ENCODE assay signal across 14 cellular contexts in the genomic region with DNA sequence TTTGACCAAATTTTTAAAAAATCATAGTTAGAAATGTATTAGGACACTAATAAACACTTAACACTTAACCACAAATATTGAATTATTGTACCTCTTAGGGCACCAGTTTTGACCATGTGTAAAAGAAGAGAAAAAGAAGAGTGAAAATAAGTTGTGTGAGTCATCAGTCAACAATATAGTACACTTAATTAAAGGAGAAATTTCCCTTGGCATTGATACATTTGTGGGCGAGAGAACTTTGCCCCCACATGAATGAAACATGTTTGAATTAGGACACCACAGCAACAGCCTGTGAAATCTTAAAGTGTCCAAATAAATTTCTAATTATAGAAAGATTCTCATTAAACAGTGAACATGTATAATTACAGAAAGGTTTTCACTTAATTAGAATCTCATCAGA.
DNase-seq lines count a peak whose midpoint lies in the region; ATAC-seq and TF ChIP-seq lines count a peak whose summit lies in the region.
"Had no signal": no experiment of that assay in that cellular context is flagged by ENCODE, and none has a peak within 500 bp of the region (broad histone marks: within the 10 kb centered on the region; RNA-seq: fewer than 3 reads in every experiment).

No MANE protein-coding gene starts in this region.

- H3K9ac ChIP-seq in mammary epithelial cell (ENCODE audit: insufficient read depth, low read length) (no peak overlapping the region), H9 (ENCODE audit: extremely low read depth, insufficient read length, low read length) (no peak overlapping the region)
- H3K9ac ChIP-seq: GM23248 had no signal

- H3K4me2 ChIP-seq in mammary epithelial cell (ENCODE audit: insufficient read depth, low read depth, low read length), result peak overlapping the region; percentile 65
- H3K4me2 ChIP-seq in H9 (ENCODE audit: insufficient read depth, insufficient read length, low read length), result no peak overlapping the region

- H3K9me3 ChIP-seq in RWPE2 (ENCODE audit: severe bottlenecking), result no peaks in the 10 kb centered on the region
- H3K9me3 ChIP-seq in mammary epithelial cell (replicated peaks; ENCODE audit: insufficient read depth, low read length), result no peaks in the 10 kb centered on the region
- no peaks in the 10 kb centered on the region for H3K9me3 ChIP-seq in H9 (ENCODE audit: control insufficient read depth, low read depth, low read length)
- H3K9me3 ChIP-seq: Caco-2 had no signal

- no peaks in the 10 kb centered on the region for H3K27me3 ChIP-seq in RWPE2 (ENCODE audit: insufficient read depth, poor library complexity, severe bottlenecking)
- H3K27me3 ChIP-seq in mammary epithelial cell (ENCODE audit: insufficient read depth, low read length), result no peaks in the 10 kb centered on the region
- no peaks in the 10 kb centered on the region for H3K27me3 ChIP-seq in H9 (ENCODE audit: insufficient read depth, low read length)

- H4K20me1 ChIP-seq in mammary epithelial cell (ENCODE audit: insufficient read depth, low read length) (no peaks in the 10 kb centered on the region), H9 (ENCODE audit: control insufficient read depth, insufficient read depth, insufficient read length) (no peaks in the 10 kb centered on the region)

- no peak overlapping the region for H3K4ac ChIP-seq in H9 (ENCODE audit: low read depth, low read length)

- no TSS peak for BruUV-seq in mammary epithelial cell (replicated peaks; lab: Mats Ljungman, UMichigan)

- H3K14ac ChIP-seq in H9 (ENCODE audit: insufficient read depth, low read length), result no peak overlapping the region

- H3K36me3 Mint-ChIP-seq in nephron progenitor cell (ENCODE audit: low read depth) (peaks cover 4% of the 10 kb centered on the region), H9 (ENCODE audit: insufficient read depth in 1 of 3, low read depth in 3 of 3) (peaks cover 0 to 5% (median 4%) of the 10 kb centered on the region in 3 experiments; a peak in 2 of 7 replicates)
- H3K36me3 Mint-ChIP-seq in activated naive CD8-positive, alpha-beta T cell treated with anti-CD3 and anti-CD28 coated beads for 36 hours, result no peaks in the 10 kb centered on the region
- H3K36me3 Mint-ChIP-seq: CD4-positive, alpha-beta memory T cell had no signal

- CTCF ChIA-PET in mammary epithelial cell (lab: Charles Lee; ENCODE audit: low non-redundant PET), result no interaction called here

- no peak overlapping the region for H3K23ac ChIP-seq in H9 (ENCODE audit: insufficient read length, low read depth, low read length)

- no peaks in the 10 kb centered on the region; the same call in 1 of the 2 replicates for H3K36me3 ChIP-seq in RWPE2 (ENCODE audit: low read depth)
- no peaks in the 10 kb centered on the region for H3K36me3 ChIP-seq in mammary epithelial cell (ENCODE audit: insufficient read depth, low read length)

- peaks cover 7% of the 10 kb centered on the region for H3K27me3 Mint-ChIP-seq in nephron progenitor cell (ENCODE audit: low read depth, poor library complexity)
- H3K27me3 Mint-ChIP-seq in H9 (ENCODE audit: low read depth), result no peaks in the 10 kb centered on the region
- H3K27me3 Mint-ChIP-seq in activated naive CD8-positive, alpha-beta T cell treated with anti-CD3 and anti-CD28 coated beads for 36 hours, result peaks cover 6% of the 10 kb centered on the region

- H3K27ac Mint-ChIP-seq in nephron progenitor cell (peak overlapping the region; percentile 48), H9 (no peak overlapping the region)
- no peak overlapping the region for H3K27ac Mint-ChIP-seq in activated naive CD8-positive, alpha-beta T cell treated with anti-CD3 and anti-CD28 coated beads for 36 hours
- H3K27ac Mint-ChIP-seq: CD4-positive, alpha-beta memory T cell had no signal

- no peaks in the 10 kb centered on the region for H3K4me1 Mint-ChIP-seq in nephron progenitor cell
- H3K4me1 Mint-ChIP-seq in H9, result peaks cover 15 to 16% of the 10 kb centered on the region in 2 experiments
- no peaks in the 10 kb centered on the region for H3K4me1 Mint-ChIP-seq in activated naive CD8-positive, alpha-beta T cell treated with anti-CD3 and anti-CD28 coated beads for 36 hours
- H3K4me1 Mint-ChIP-seq: CD4-positive, alpha-beta memory T cell had no signal

- no peak overlapping the region for H3T11ph ChIP-seq in H9 (ENCODE audit: low read length)

- H3K18ac ChIP-seq in H9 (ENCODE audit: insufficient read length, low read depth, low read length), result no peak overlapping the region

- H3K4me3 Mint-ChIP-seq in nephron progenitor cell (no peak overlapping the region), H9 (no peak overlapping the region)
- no peak overlapping the region for H3K4me3 Mint-ChIP-seq in activated naive CD8-positive, alpha-beta T cell treated with anti-CD3 and anti-CD28 coated beads for 36 hours
- H3K4me3 Mint-ChIP-seq: CD4-positive, alpha-beta memory T cell had no signal

- H2BK5ac ChIP-seq in H9 (ENCODE audit: insufficient read length, low read length), result no peak overlapping the region

- no peak overlapping the region for H3K56ac ChIP-seq in H9 (ENCODE audit: insufficient read length, low read depth, low read length)

- in situ Hi-C loops in mammary epithelial cell (cut with MboI; ENCODE audit: low sequenced_read_pairs in 2 of 2), result loop anchor here (25.0 kb wide), 2 partner anchors 113 to 288 kb away; no protein-coding TSS in a partner anchor

- ATAC-seq in RWPE2 (ENCODE audit: low read depth), result no peak

- H3K27ac ChIP-seq in RWPE2 (ENCODE audit: poor library complexity, severe bottlenecking) (peak overlapping the region; percentile 54), mammary epithelial cell (ENCODE audit: insufficient read depth, low read depth, low read length) (peak overlapping the region; percentile 95), epithelial cell of prostate (peak overlapping the region; percentile 17), H9 (ENCODE audit: insufficient read length, low read depth, low read length) (no peak overlapping the region)
- H3K27ac ChIP-seq: GM23248 had no signal

- H3K9me3 Mint-ChIP-seq in nephron progenitor cell (peaks cover 10% of the 10 kb centered on the region), H9 (peaks cover 0 to 6% of the 10 kb centered on the region in 2 experiments; a peak in 3 of 5 replicates)
- peaks cover 1% of the 10 kb centered on the region for H3K9me3 Mint-ChIP-seq in activated naive CD8-positive, alpha-beta T cell treated with anti-CD3 and anti-CD28 coated beads for 36 hours

- intact Hi-C loops in mammary epithelial cell (cut with micrococcal nuclease), result no loop called here

- H2BK12ac ChIP-seq in H9 (ENCODE audit: insufficient read length, low read depth, low read length), result no peak overlapping the region

- no peak overlapping the region for H2BK120ac ChIP-seq in H9 (ENCODE audit: low read depth, low read length, poor library complexity, severe bottlenecking)

- H3K4me1 ChIP-seq in RWPE2 (ENCODE audit: insufficient read depth, poor library complexity, severe bottlenecking), result peaks cover 21% of the 10 kb centered on the region
- H3K4me1 ChIP-seq in mammary epithelial cell (ENCODE audit: insufficient read depth, low read length), result peaks cover 22% of the 10 kb centered on the region
- H3K4me1 ChIP-seq in H9 (ENCODE audit: insufficient read depth, low read length), result no peaks in the 10 kb centered on the region
- H3K4me1 ChIP-seq: Caco-2 had no signal

- no peak overlapping the region for H4K8ac ChIP-seq in H9 (replicated peaks; ENCODE audit: insufficient read length, low read depth, low read length)

- peak overlapping the region; percentile 79 for H2AFZ ChIP-seq in mammary epithelial cell (ENCODE audit: low read depth, low read length)
- H2AFZ ChIP-seq in H9 (ENCODE audit: low read length), result no peak overlapping the region
- H2AFZ ChIP-seq: GM23248 had no signal

- no peak overlapping the region for H2AK5ac ChIP-seq in H9 (ENCODE audit: insufficient read length, low read length)

- no peaks in the 10 kb centered on the region for H3K23me2 ChIP-seq in H9 (ENCODE audit: insufficient read length, low read depth, low read length, poor library complexity, severe bottlenecking)

- WGBS in mammary epithelial cell (ENCODE audit: low coverage, missing lambda C conversion rate), result 0% methylated on average over 1 of the region's 1 CpG
- no CpG with 5 or more reads among the region's 1 CpG for WGBS in H9 (ENCODE audit: extremely low coverage, insufficient read length, low lambda C conversion rate)

- TF ChIP-seq CTCF in RWPE2 (IDR thresholded peaks at IDR 0.05; ENCODE audit: poor library complexity, severe bottlenecking) (no peak), mammary epithelial cell (conservative IDR thresholded peaks at IDR 0.05 in 1 of 2, IDR thresholded peaks at IDR 0.05 in 1 of 2; ENCODE audit: extremely low read depth in 1 of 2, insufficient read depth in 1 of 2, low read depth in 1 of 2, low read length in 2 of 2) (no peak), nephron progenitor cell (IDR thresholded peaks at IDR 0.05) (no peak), H9 (conservative IDR thresholded peaks at IDR 0.05) (no peak)

- dilution Hi-C loops in mammary epithelial cell (cut with HindIII; ENCODE audit: low sequenced_read_pairs), result no loop called here

- H3K79me2 ChIP-seq in mammary epithelial cell (ENCODE audit: insufficient read depth, low read length), result no peaks in the 10 kb centered on the region
- no peaks in the 10 kb centered on the region for H3K79me2 ChIP-seq in H9 (ENCODE audit: insufficient read depth, low read length)

- no peak overlapping the region for H2BK15ac ChIP-seq in H9 (ENCODE audit: low read depth, low read length)

- H4K5ac ChIP-seq in H9 (ENCODE audit: insufficient read length, low read depth, low read length), result no peak overlapping the region

- H3K79me1 ChIP-seq in H9 (ENCODE audit: insufficient read depth, low read depth, low read length, poor library complexity, severe bottlenecking), result no peaks in the 10 kb centered on the region

- H3K4me3 ChIP-seq in RWPE2 (ENCODE audit: severe bottlenecking) (no peak overlapping the region), mammary epithelial cell (replicated peaks in 1 of 3; ENCODE audit: insufficient read depth in 1 of 3, low read depth in 2 of 3, low read length in 3 of 3) (no peak overlapping the region)
- H3K4me3 ChIP-seq: GM23248 had no signal

- no peak overlapping the region for H4K91ac ChIP-seq in H9 (ENCODE audit: insufficient read length, low read depth, low read length)

- H2BK20ac ChIP-seq in H9 (ENCODE audit: low read depth, low read length, poor library complexity, severe bottlenecking), result no peak overlapping the region

- no peak for DNase-seq in RWPE2 (ENCODE audit: low spot score)
- peak; percentile 59 for DNase-seq in mammary epithelial cell
- DNase-seq in epithelial cell of prostate (ENCODE audit: low read depth, low spot score), result no peak
- DNase-seq in nephron progenitor cell, result no peak
- DNase-seq in H9, result no peak
- no peak for DNase-seq in activated naive CD8-positive, alpha-beta T cell treated with anti-CD3 and anti-CD28 coated beads for 36 hours
- DNase-seq in NCI-H1105 treated with DMSO at 0.1 percent for 48 hours (lab: John Stamatoyannopoulos, UW), result no peak
- DNase-seq: C1 segment of cervical spinal cord; Caco-2; CD4-positive, alpha-beta memory T cell; DMS153; DND-41; GM23248; H7 had no signal
